In genomic region chr1:236502972-236503639, GRCh38 we compare ENCODE assay signal across 1 cellular context.
TF ChIP-seq lines count a peak whose summit lies in the region.

No MANE protein-coding gene starts in this region.

TF ChIP-seq in K562, 482 proteins besides CTCF, POLR2A, EP300 and RAD21 (continued from another document and continues in another):
- TF ChIP-seq ZNF592 (IDR thresholded peaks at IDR 0.05) (peak; percentile 21; the same call in 1 of the 2 replicates), RB1 (IDR thresholded peaks at IDR 0.05; ENCODE audit: low read depth) (no peak), HMG20A (CRISPR knock-in tag; conservative IDR thresholded peaks at IDR 0.05) (no peak), POU5F1 (IDR thresholded peaks at IDR 0.05; ENCODE audit: borderline replicate concordance, low read depth, low read length, partially characterized antibody) (no peak), SNRNP70 (optimal IDR thresholded peaks at IDR 0.05; ENCODE audit: low read depth, low read length) (no peak), STAT6 (CRISPR knock-in tag; IDR thresholded peaks at IDR 0.05) (no peak), ZBTB7A (IDR thresholded peaks at IDR 0.05; ENCODE audit: borderline replicate concordance, control insufficient read depth, low read depth, low read length) (peak; percentile 64), STAT5B (CRISPR knock-in tag; IDR thresholded peaks at IDR 0.05) (no peak), JUNB (CRISPR knock-in tag; conservative IDR thresholded peaks at IDR 0.05) (no peak), HNRNPUL1 (IDR thresholded peaks at IDR 0.05; ENCODE audit: low read length) (no peak), ATF2 (CRISPR knock-in tag; IDR thresholded peaks at IDR 0.05) (no peak), PRDM10 (IDR thresholded peaks at IDR 0.05; ENCODE audit: partially characterized antibody) (no peak), NR4A1 (CRISPR knock-in tag; IDR thresholded peaks at IDR 0.05) (peak; percentile 19; the same call in 1 of the 2 replicates), NR4A1 (tag; IDR thresholded peaks at IDR 0.05) (no peak), TAL1 (IDR thresholded peaks at IDR 0.05) (no peak), POLR3A (IDR thresholded peaks at IDR 0.05; ENCODE audit: borderline replicate concordance, extremely low read depth, insufficient read depth, insufficient read length) (no peak), NFATC3 (IDR thresholded peaks at IDR 0.05) (no peak), ELF2 (CRISPR knock-in tag; IDR thresholded peaks at IDR 0.05) (peak; percentile 51; the same call in 1 of the 2 replicates), ZNF165 (CRISPR knock-in tag; IDR thresholded peaks at IDR 0.05; ENCODE audit: borderline replicate concordance) (no peak), CREB3 (tag; conservative IDR thresholded peaks at IDR 0.05; ENCODE audit: low read depth) (peak; percentile 76; the same call in 1 of the 2 replicates), ZNF431 (CRISPR knock-in tag; IDR thresholded peaks at IDR 0.05) (no peak), NFRKB (IDR thresholded peaks at IDR 0.05; ENCODE audit: low read depth) (no peak; the same call in 1 of the 2 replicates), MYBL2 (IDR thresholded peaks at IDR 0.05; ENCODE audit: low read depth) (no peak), MYBL2 (CRISPR knock-in tag; IDR thresholded peaks at IDR 0.05; ENCODE audit: borderline replicate concordance) (no peak), FOXK1 (CRISPR knock-in tag; IDR thresholded peaks at IDR 0.05; ENCODE audit: borderline replicate concordance) (no peak), MAFK (IDR thresholded peaks at IDR 0.05; ENCODE audit: low read length) (0 out of 2 replicates have a peak, but pooled peaks have one; percentile 33), NR2C1 (IDR thresholded peaks at IDR 0.05) (peak; percentile 28; the same call in 1 of the 2 replicates), NR2C1 (tag; IDR thresholded peaks at IDR 0.05) (peak; percentile 83), E2F6 (IDR thresholded peaks at IDR 0.05; ENCODE audit: borderline replicate concordance in 1 of 2, extremely low read depth in 1 of 2, insufficient read depth in 1 of 2, insufficient read length in 1 of 2, low read depth in 1 of 2, low read length in 1 of 2, poor library complexity in 1 of 2, severe bottlenecking in 1 of 2) (peak; percentile 41 to 62), ETV1 (tag; conservative IDR thresholded peaks at IDR 0.05; ENCODE audit: low read depth) (peak; percentile 86), XRCC4 (IDR thresholded peaks at IDR 0.05; ENCODE audit: extremely low read depth, insufficient read depth, insufficient read length) (no peak), CBX5 (IDR thresholded peaks at IDR 0.05; ENCODE audit: borderline replicate concordance, low read depth) (no peak), RBM14 (IDR thresholded peaks at IDR 0.05; ENCODE audit: borderline replicate concordance, insufficient read depth, low read depth, low read length) (no peak), ZNF146 (CRISPR knock-in tag; IDR thresholded peaks at IDR 0.05; ENCODE audit: unreplicated experiment) (no peak), REST (CRISPR knock-in tag; IDR thresholded peaks at IDR 0.05; ENCODE audit: low read depth) (0 out of 2 replicates have a peak, but pooled peaks have one; percentile 35), MXI1 (IDR thresholded peaks at IDR 0.05; ENCODE audit: low read depth, low read length) (no peak), ARID3B (CRISPR knock-in tag; IDR thresholded peaks at IDR 0.05; ENCODE audit: borderline replicate concordance) (no peak), CHD1 (IDR thresholded peaks at IDR 0.05; ENCODE audit: low read length) (no peak), ZNF280A (IDR thresholded peaks at IDR 0.05; ENCODE audit: low read depth, partially characterized antibody) (no peak), NR2C2 (CRISPR knock-in tag; IDR thresholded peaks at IDR 0.05) (no peak), NR2C2 (tag; IDR thresholded peaks at IDR 0.05) (peak; percentile 91), TFAM (CRISPR knock-in tag; conservative IDR thresholded peaks at IDR 0.05) (no peak)
